Comparison of ENCODE assay signal across 35 cellular contexts in the genomic region with DNA sequence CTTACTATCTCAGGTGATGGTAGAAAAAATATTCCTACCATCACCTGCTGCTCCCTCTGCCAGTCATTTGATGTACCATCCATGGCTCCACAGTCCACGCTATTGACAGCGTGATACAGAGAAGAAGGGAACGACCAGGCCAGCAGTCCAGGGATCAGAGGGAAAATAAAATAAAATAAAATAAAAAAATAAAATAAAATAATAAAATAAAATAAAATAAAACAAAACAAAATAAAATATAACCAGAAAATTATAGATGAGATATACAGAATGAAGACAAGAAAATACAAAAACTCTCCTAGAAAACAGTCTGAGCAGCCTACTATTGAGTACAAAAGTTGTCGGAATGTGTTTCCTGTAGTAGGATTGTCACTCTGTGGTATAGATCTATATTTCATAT.
DNase-seq lines count a peak whose midpoint lies in the region; ATAC-seq, FAIRE-seq and TF ChIP-seq lines count a peak whose summit lies in the region.
"Had no signal": no experiment of that assay in that cellular context is flagged by ENCODE, and none has a peak within 500 bp of the region (broad histone marks: within the 10 kb centered on the region; RNA-seq: fewer than 3 reads in every experiment).

No MANE protein-coding gene starts in this region.

- H3K9me2 ChIP-seq in SK-N-SH = no peaks in the 10 kb centered on the region

- H3K27ac ChIP-seq in SK-N-SH (ENCODE audit: low read depth in 2 of 2, low read length in 1 of 2) = no peak overlapping the region
- H3K27ac ChIP-seq in heart left ventricle = no peak overlapping the region
- H3K27ac ChIP-seq: 22Rv1; A549; BLaER1; BLaER1 treated with 17β-estradiol and CSF1 and Interleukin-3, amounts not matched to agents 10 nM and 100 nM; C4-2B had no signal

- 0 out of 2 replicates have a peak overlapping the region, but pooled peaks have one; percentile 22 for H2AFZ ChIP-seq in SK-N-SH (ENCODE audit: low read depth)

- no peaks in the 10 kb centered on the region for H3F3A ChIP-seq in SK-N-SH (replicated peaks; ENCODE audit: insufficient read depth)

- WGBS in SK-N-SH (ENCODE audit: low lambda C conversion rate) = 31% methylated on average over 4 of the region's 4 CpGs
- WGBS in heart left ventricle, 4 donors = 87 to 92% (median 92%) methylated on average over 4 of the region's 4 CpGs

- POLR2A ChIA-PET in SK-N-SH (lab: Yijun Ruan, JAX) (no interaction called here), WTC11 (lab: Charles Lee) (no interaction called here)

- no peak overlapping the region for H3K4me3 ChIP-seq in SK-N-SH (ENCODE audit: low read depth in 2 of 2, low read length in 1 of 2)
- no peak overlapping the region for H3K4me3 ChIP-seq in heart left ventricle
- H3K4me3 ChIP-seq: A549; BLaER1; BLaER1 treated with 17β-estradiol and CSF1 and Interleukin-3, amounts not matched to agents 10 nM and 100 nM had no signal

- CTCF ChIA-PET in SK-N-SH (lab: Yijun Ruan, JAX) (no interaction called here), WTC11 (lab: Charles Lee) (no interaction called here)

- peak; percentile 8 for FAIRE-seq in frontal cortex (lab: Jason Lieb, UNC)
- FAIRE-seq: A204.1, A549, D721Med had no signal

- H3K4me1 Mint-ChIP-seq in WTC11 = no peaks in the 10 kb centered on the region
- H3K4me1 Mint-ChIP-seq: B cell; CD14-positive monocyte; CD4-positive, alpha-beta memory T cell; CD4-positive, CD25-positive, alpha-beta regulatory T cell; CD8-positive, alpha-beta memory T cell had no signal

- no peaks in the 10 kb centered on the region for H3K27me3 Mint-ChIP-seq in WTC11 (ENCODE audit: low read depth)
- H3K27me3 Mint-ChIP-seq: B cell; CD4-positive, alpha-beta memory T cell; CD4-positive, alpha-beta T cell; CD4-positive, CD25-positive, alpha-beta regulatory T cell; CD8-positive, alpha-beta memory T cell had no signal

- no peaks in the 10 kb centered on the region for H3K79me2 ChIP-seq in SK-N-SH (ENCODE audit: insufficient read depth)

- no peak for TF ChIP-seq RAD21 in SK-N-SH (IDR thresholded peaks at IDR 0.05; ENCODE audit: low read length)

- H3K36me3 ChIP-seq in SK-N-SH (replicated peaks in 1 of 2; ENCODE audit: control insufficient read depth in 1 of 2, insufficient read depth in 2 of 2, low read length in 1 of 2) (no peaks in the 10 kb centered on the region), heart left ventricle (no peaks in the 10 kb centered on the region)
- H3K36me3 ChIP-seq: BE2C; BLaER1; BLaER1 treated with 17β-estradiol and CSF1 and Interleukin-3, amounts not matched to agents 10 nM and 100 nM had no signal

- H3K4me2 ChIP-seq in SK-N-SH = no peak overlapping the region
- H3K4me2 ChIP-seq: A549; BLaER1; BLaER1 treated with 17β-estradiol and CSF1 and Interleukin-3, amounts not matched to agents 10 nM and 100 nM had no signal

- DNase-seq in SK-N-SH (no peak), WTC11 (ENCODE audit: low spot score) (no peak), frontal cortex (ENCODE audit: low spot score in 2 of 2) (no peak), SKM-1 treated with dmso at 0.1 percent for 144 hours (lab: John Stamatoyannopoulos, UW; ENCODE audit: unreplicated experiment) (no peak), heart left ventricle (no peak)
- DNase-seq: 8988T; ACHN; AML-193; BE2C; C1 segment of cervical spinal cord; Caco-2; Calu3; CD4-positive, alpha-beta memory T cell; CD4-positive, alpha-beta T cell; CD4-positive, CD25-positive, alpha-beta regulatory T cell; CD8-positive, alpha-beta memory T cell; CD8-positive, alpha-beta T cell; COR-L47; DMS 273 treated with DMSO at 0.1 percent for 48 hours; DMS153; DMS53; DMS79; DMS79 treated with DMSO at 0.1 percent for 48 hours; DND-41; EL had no signal

- H3K4me1 ChIP-seq in SK-N-SH (ENCODE audit: control insufficient read depth in 1 of 2, insufficient read depth in 2 of 2, low read depth in 1 of 2, low read length in 1 of 2) (no peaks in the 10 kb centered on the region), heart left ventricle (no peaks in the 10 kb centered on the region)
- H3K4me1 ChIP-seq: A549; BE2C; BLaER1; BLaER1 treated with 17β-estradiol and CSF1 and Interleukin-3, amounts not matched to agents 10 nM and 100 nM; Caco-2 had no signal

- H3K4me3 Mint-ChIP-seq in WTC11 = no peak overlapping the region
- H3K4me3 Mint-ChIP-seq: B cell; CD14-positive monocyte; CD4-positive, alpha-beta memory T cell; CD4-positive, alpha-beta T cell; CD4-positive, CD25-positive, alpha-beta regulatory T cell; CD8-positive, alpha-beta memory T cell; CD8-positive, alpha-beta T cell had no signal

- no peak for ATAC-seq in SK-N-SH treated with all-trans-retinoic acid at 6 μM for 48 hours
- no peak for ATAC-seq in WTC11
- no peak for ATAC-seq in heart left ventricle
- ATAC-seq: A549; CD8-positive, alpha-beta T cell had no signal

- no peak for TF ChIP-seq POLR2A in heart left ventricle (IDR thresholded peaks at IDR 0.05)

- intact Hi-C loops in heart left ventricle (cut with DNase I) = no loop called here

- TF ChIP-seq CTCF in SK-N-SH (IDR thresholded peaks at IDR 0.05) = no peak
- TF ChIP-seq CTCF in WTC11 (IDR thresholded peaks at IDR 0.05) = no peak
- TF ChIP-seq CTCF in heart left ventricle (IDR thresholded peaks at IDR 0.05) = no peak

- H4K20me1 ChIP-seq in SK-N-SH (ENCODE audit: insufficient read depth) = no peaks in the 10 kb centered on the region
- H4K20me1 ChIP-seq: BLaER1; BLaER1 treated with 17β-estradiol and CSF1 and Interleukin-3, amounts not matched to agents 10 nM and 100 nM had no signal

- H3K9me3 ChIP-seq in SK-N-SH = no peaks in the 10 kb centered on the region
- H3K9me3 ChIP-seq in heart left ventricle = peaks cover 0 to 5% (median 0%) of the 10 kb centered on the region in 12 donors
- H3K9me3 ChIP-seq: A549; BE2C; BLaER1; BLaER1 treated with 17β-estradiol and CSF1 and Interleukin-3, amounts not matched to agents 10 nM and 100 nM; Caco-2 had no signal

- H3K36me3 Mint-ChIP-seq in WTC11 = no peaks in the 10 kb centered on the region
- H3K36me3 Mint-ChIP-seq: CD14-positive monocyte; CD4-positive, alpha-beta memory T cell; CD4-positive, CD25-positive, alpha-beta regulatory T cell; CD8-positive, alpha-beta memory T cell; CD8-positive, alpha-beta T cell had no signal

- TF ChIP-seq EP300 in SK-N-SH (IDR thresholded peaks at IDR 0.05; ENCODE audit: borderline replicate concordance in 1 of 2, low read depth in 1 of 2, low read length in 1 of 2) = no peak

- no peaks in the 10 kb centered on the region for H3K9me3 Mint-ChIP-seq in WTC11

- no peak overlapping the region for H3K9ac ChIP-seq in SK-N-SH
- H3K9ac ChIP-seq: BLaER1; BLaER1 treated with 17β-estradiol and CSF1 and Interleukin-3, amounts not matched to agents 10 nM and 100 nM had no signal

- H3K27me3 ChIP-seq in SK-N-SH (ENCODE audit: insufficient read depth) (no peaks in the 10 kb centered on the region), heart left ventricle (no peaks in the 10 kb centered on the region)
- H3K27me3 ChIP-seq: BE2C; BLaER1; BLaER1 treated with 17β-estradiol and CSF1 and Interleukin-3, amounts not matched to agents 10 nM and 100 nM had no signal

- H3K27ac Mint-ChIP-seq in WTC11 = no peak overlapping the region
- H3K27ac Mint-ChIP-seq: B cell; CD14-positive monocyte; CD4-positive, alpha-beta memory T cell; CD4-positive, alpha-beta T cell; CD4-positive, CD25-positive, alpha-beta regulatory T cell; CD8-positive, alpha-beta memory T cell; CD8-positive, alpha-beta T cell had no signal

TF ChIP-seq in SK-N-SH, 30 proteins besides CTCF, POLR2A, EP300 and RAD21 (continues in another document):
- TF ChIP-seq RFX5 (IDR thresholded peaks at IDR 0.05; ENCODE audit: low read length) = no peak

TF ChIP-seq in SK-N-SH treated with all-trans-retinoic acid at 6 μM for 48 hours, 23 proteins besides CTCF, POLR2A, EP300 and RAD21 (continues in another document):
- TF ChIP-seq ISL1 (CRISPR knock-in tag; IDR thresholded peaks at IDR 0.05) = no peak
- TF ChIP-seq ESRRG (CRISPR knock-in tag; IDR thresholded peaks at IDR 0.05) = no peak
- TF ChIP-seq, protein P1, sequence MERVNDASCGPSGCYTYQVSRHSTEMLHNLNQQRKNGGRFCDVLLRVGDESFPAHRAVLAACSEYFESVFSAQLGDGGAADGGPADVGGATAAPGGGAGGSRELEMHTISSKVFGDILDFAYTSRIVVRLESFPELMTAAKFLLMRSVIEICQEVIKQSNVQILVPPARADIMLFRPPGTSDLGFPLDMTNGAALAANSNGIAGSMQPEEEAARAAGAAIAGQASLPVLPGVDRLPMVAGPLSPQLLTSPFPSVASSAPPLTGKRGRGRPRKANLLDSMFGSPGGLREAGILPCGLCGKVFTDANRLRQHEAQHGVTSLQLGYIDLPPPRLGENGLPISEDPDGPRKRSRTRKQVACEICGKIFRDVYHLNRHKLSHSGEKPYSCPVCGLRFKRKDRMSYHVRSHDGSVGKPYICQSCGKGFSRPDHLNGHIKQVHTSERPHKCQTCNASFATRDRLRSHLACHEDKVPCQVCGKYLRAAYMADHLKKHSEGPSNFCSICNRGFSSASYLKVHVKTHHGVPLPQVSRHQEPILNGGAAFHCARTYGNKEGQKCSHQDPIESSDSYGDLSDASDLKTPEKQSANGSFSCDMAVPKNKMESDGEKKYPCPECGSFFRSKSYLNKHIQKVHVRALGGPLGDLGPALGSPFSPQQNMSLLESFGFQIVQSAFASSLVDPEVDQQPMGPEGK (CRISPR knock-in tag; IDR thresholded peaks at IDR 0.05; ENCODE audit: borderline replicate concordance) = no peak
- no peak for TF ChIP-seq ARNTL (CRISPR knock-in tag; IDR thresholded peaks at IDR 0.05; ENCODE audit: borderline replicate concordance, low read depth)
- TF ChIP-seq SNAI2 (CRISPR knock-in tag; IDR thresholded peaks at IDR 0.05) = no peak

TF ChIP-seq in WTC11, 78 proteins besides CTCF, POLR2A, EP300 and RAD21:
- TF ChIP-seq HMGA2 (CRISPR knock-in tag; IDR thresholded peaks at IDR 0.05) (peak; percentile 98), TP53 (CRISPR knock-in tag; IDR thresholded peaks at IDR 0.05) (no peak), ZNF138 (CRISPR knock-in tag; conservative IDR thresholded peaks at IDR 0.05) (no peak)
